ENCODE assay signal across 8 cellular contexts in the genomic region with DNA sequence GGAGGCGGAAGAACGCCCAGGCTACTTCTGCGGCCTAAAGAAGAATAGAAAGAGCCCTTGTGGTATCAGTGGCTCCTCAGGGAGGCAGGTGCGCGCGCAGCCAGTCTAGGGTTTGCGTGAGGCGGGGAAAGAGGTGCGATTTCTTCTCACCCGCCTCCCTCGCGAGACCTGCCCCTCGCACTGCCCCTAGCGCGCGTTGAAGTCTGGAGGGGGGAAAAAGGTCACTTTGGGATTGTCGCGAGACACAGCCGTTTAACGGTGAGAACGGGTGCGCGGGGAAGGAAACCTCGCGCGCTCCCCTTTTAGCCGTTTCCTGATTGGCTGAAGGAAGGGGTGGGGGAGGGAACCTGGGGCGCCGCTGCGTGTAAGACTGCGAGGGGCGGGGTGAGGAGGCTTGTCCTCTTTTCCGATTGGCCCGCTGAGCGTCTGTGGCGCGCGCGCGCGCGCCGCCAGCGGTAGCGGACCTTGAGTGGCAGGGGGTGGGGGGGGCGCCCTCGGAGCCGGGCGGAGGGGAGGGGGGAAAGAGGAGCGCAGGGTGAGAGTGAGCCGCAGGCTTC. TPM values are rescaled to one million over a fixed set of nuclear protein-coding genes. Genes with fewer than 3 reads are reported as not detected.
A peak's percentile ranks its signal among the peaks of the same experiment; 100 is the strongest.
DNase-seq lines count a peak whose midpoint lies in the region; ATAC-seq and TF ChIP-seq lines count a peak whose summit lies in the region.

Gene ZFP91, plus strand, starts transcription at position 429 of the 557 bp plus-strand sequence. CDS start 219 bp downstream, outside the sequence.

- no peaks in the 10 kb centered on the region for H3K27me3 ChIP-seq in CD4-positive, alpha-beta T cell (ENCODE audit: control insufficient read depth, insufficient read depth, low read length)
- no peaks in the 10 kb centered on the region for H3K27me3 ChIP-seq in lung (ENCODE audit: control insufficient read depth, insufficient read depth)

- peak; percentile 54 for ATAC-seq in CD4-positive, alpha-beta T cell (ENCODE audit: poor library complexity)
- ATAC-seq in GM19468 (IDR thresholded peaks at IDR 0.05; ENCODE audit: extremely low read depth, unreplicated experiment) (peak; percentile 9), lung (ENCODE audit: insufficient read depth, low FRiP score) (peak; percentile 83)

- intact Hi-C loops in CD4-positive, alpha-beta T cell (cut with DNase I, micrococcal nuclease), result loop anchor here (1.0 to 10.0 kb wide), 15 partner anchors 10 to 1254 kb away; partner anchors contain the start of genes FAM111A (in 2 of the 2), CNTF (in 1 of the 2), MED19 (in 1 of the 2) and OSBP (in 1 of the 2)

- CTCF ChIA-PET in CD4-positive, alpha-beta T cell (lab: Charles Lee), result interaction anchor here (0.7 to 5.8 kb wide), 3 partner anchors 11 to 55 kb away, joined by 3 to 53 read pairs (median 5); no protein-coding TSS in a partner anchor
- CTCF ChIA-PET in activated CD8-positive, alpha-beta memory T cell treated with anti-CD3 and anti-CD28 coated beads for 36 hours (lab: Charles Lee), result no interaction called here

- H3K4me3 ChIP-seq in lung, result peak within 1 kb of the TSS; percentile 90

- peak within 1 kb of the TSS; percentile 99 for H3K4me3 Mint-ChIP-seq in CD4-positive, alpha-beta T cell

- no peaks in the 10 kb centered on the region for H3K9me3 Mint-ChIP-seq in CD4-positive, alpha-beta T cell

- H3K27ac Mint-ChIP-seq in CD4-positive, alpha-beta T cell, result peak within 1 kb of the TSS; percentile 99

- DNase-seq in CD4-positive, alpha-beta T cell, result peak; percentile 93 to 98 (median 96)
- DNase-seq in HT1080 (ENCODE audit: low read depth), result peak; percentile 94
- DNase-seq in NOMO-1 treated with DMSO at 0.1 percent for 48 hours (lab: John Stamatoyannopoulos, UW; ENCODE audit: unreplicated experiment), result peak; percentile 98
- peak; percentile 95 for DNase-seq in effector CD8-positive, alpha-beta T cell (lab: John Stamatoyannopoulos, UW)
- peak; percentile 97 for DNase-seq in lung (ENCODE audit: low spot score)
- DNase-seq in stimulated activated CD4-positive, alpha-beta T cell treated with anti-CD3 and anti-CD28 coated beads, TNF-alpha, amount 100 ng/mL, for 24 hours (ENCODE audit: low read depth in 3 of 3), result peak; percentile 92 to 95 (median 93)

- peaks cover 47% of the 10 kb centered on the region for H3K36me3 Mint-ChIP-seq in CD4-positive, alpha-beta T cell (ENCODE audit: low read depth)

- no peaks in the 10 kb centered on the region for H3K36me3 ChIP-seq in lung (ENCODE audit: control insufficient read depth in 2 of 2, insufficient read depth in 2 of 2, low read length in 2 of 2)

- POLR2A ChIA-PET in CD4-positive, alpha-beta T cell (lab: Charles Lee), result interaction anchor here (0.6 to 6.5 kb wide), 15 partner anchors 12 to 1253 kb away, joined by 3 to 108 read pairs (median 7); partner anchors contain the start of genes OSBP, SELENOH and ZDHHC5
- POLR2A ChIA-PET in activated CD8-positive, alpha-beta memory T cell treated with anti-CD3 and anti-CD28 coated beads for 36 hours (lab: Charles Lee), result no interaction called here

- H3K27ac ChIP-seq in CD4-positive, alpha-beta T cell (ENCODE audit: low read depth, low read length), result peak within 1 kb of the TSS; percentile 100
- H3K27ac ChIP-seq in lung (ENCODE audit: low read depth in 1 of 2, low read length in 1 of 2), result peak within 1 kb of the TSS; percentile 100

- no peak for TF ChIP-seq CTCF in CD4-positive, alpha-beta T cell (IDR thresholded peaks at IDR 0.05)
- no peak for TF ChIP-seq CTCF in lung (IDR thresholded peaks at IDR 0.05; ENCODE audit: control extremely low read depth, extremely low read depth)

- H3K4me1 Mint-ChIP-seq in CD4-positive, alpha-beta T cell (ENCODE audit: low read depth), result peaks cover 78% of the 10 kb centered on the region

- H3K27me3 Mint-ChIP-seq in CD4-positive, alpha-beta T cell, result no peaks in the 10 kb centered on the region

- H3K4me1 ChIP-seq in lung (ENCODE audit: control insufficient read depth in 2 of 2, insufficient read depth in 2 of 2, low read length in 2 of 2), result peaks cover 6 to 10% of the 10 kb centered on the region in 2 donors

- H3K9me3 ChIP-seq in CD4-positive, alpha-beta T cell (ENCODE audit: control insufficient read depth, low read length), result no peaks in the 10 kb centered on the region
- H3K9me3 ChIP-seq in lung (ENCODE audit: control insufficient read depth in 2 of 2, insufficient read depth in 1 of 2, low read length in 1 of 2), result no peaks in the 10 kb centered on the region

- 0% methylated on average over 29 to 50 of the region's 51 CpGs for WGBS in lung, 2 donors

RNA-seq across cellular contexts. Expression of gene ZFP91, which starts in this region (rescaled TPM):
- total RNA-seq in CD4-positive, alpha-beta T cell, result 10 to 100 TPM; 46.5 to 46.7 TPM
- 37.2 and 41.3 TPM in 2 replicates for total RNA-seq in HT1080 (2014; rRNA removed; shearing (Covaris generic))
- polyA plus RNA-seq in HT1080 (2015; cell fraction: cytosol; rRNA removed), result 40.5 and 50.6 TPM in 2 replicates
- 51.0 and 53.4 TPM in 2 replicates for polyA plus RNA-seq in HT1080 (2015; cell fraction: nucleus; rRNA removed)
- total RNA-seq in activated CD8-positive, alpha-beta memory T cell treated with anti-CD3 and anti-CD28 coated beads for 36 hours, result 10 to 100 TPM; 52.7 to 55.6 TPM
- total RNA-seq in lung, result 10 to 100 TPM; 39.1 to 47.0 TPM
- 10 to 100 TPM; 11.1 to 23.4 TPM for polyA plus RNA-seq in lung

Comparison
In these comparisons a context has a peak if more than half of its experiments do, and no peak if none do; other contexts are left out.
1. Peak in every context shown above with its lines: DNase-seq, ATAC-seq, H3K4me3 ChIP-seq and H3K27ac ChIP-seq.
2. ATAC-seq: peak in every context shown above with its lines; median percentile 83 in lung; 54 in CD4-positive, alpha-beta T cell; 9 in GM19468.